In the genomic region with DNA sequence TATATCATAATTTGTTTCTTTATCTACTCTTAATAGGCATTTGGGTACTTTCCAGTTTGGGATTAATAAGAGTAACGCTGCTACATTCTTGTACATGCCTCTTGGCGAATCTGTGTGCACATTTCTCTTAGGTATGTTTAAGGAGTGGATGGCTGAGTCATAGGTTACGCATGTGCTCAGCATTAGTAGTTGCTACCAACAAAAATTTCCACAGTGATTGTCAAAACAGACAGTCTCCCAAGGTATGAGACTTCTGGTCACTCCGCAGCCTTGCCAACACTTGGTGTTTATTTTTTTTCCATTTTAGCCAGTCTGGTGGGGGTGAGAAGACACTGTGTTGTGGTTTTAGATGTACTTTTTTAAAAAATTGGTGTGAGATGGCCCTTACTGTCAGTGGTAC, we compare ENCODE assay signal across 1 cellular context.
TF ChIP-seq lines count a peak whose summit lies in the region.

No MANE protein-coding gene starts in this region.

TF ChIP-seq in HCT116, 20 proteins besides CTCF, POLR2A, EP300 and RAD21 (continued from another document):
- TF ChIP-seq SP1 (IDR thresholded peaks at IDR 0.05; ENCODE audit: low read depth) (peak; percentile 75), SIN3A (IDR thresholded peaks at IDR 0.05; ENCODE audit: low read depth) (peak; percentile 55; the same call in 1 of the 2 replicates), JUND (IDR thresholded peaks at IDR 0.05) (peak; percentile 81)
